ENCODE assay signal across 14 cellular contexts in genomic region chr16:57483725-57484514, GRCh38. TPM values are rescaled to one million over a fixed set of nuclear protein-coding genes. Genes with fewer than 3 reads are reported as not detected.
A peak's percentile ranks its signal among the peaks of the same experiment; 100 is the strongest.
DNase-seq lines count a peak whose midpoint lies in the region; ATAC-seq and TF ChIP-seq lines count a peak whose summit lies in the region.
"Had no signal": no experiment of that assay in that cellular context is flagged by ENCODE, and none has a peak within 500 bp of the region (broad histone marks: within the 10 kb centered on the region; RNA-seq: fewer than 3 reads in every experiment).

No MANE protein-coding gene starts in this region.

- H3K9me3 Mint-ChIP-seq in CD4-positive, alpha-beta memory T cell = no peaks in the 10 kb centered on the region
- H3K9me3 Mint-ChIP-seq: central memory CD8-positive, alpha-beta T cell; natural killer cell had no signal

- ATAC-seq in SK-N-SH treated with all-trans-retinoic acid at 6 μM for 48 hours = no peak
- ATAC-seq in thoracic aorta (ENCODE audit: insufficient number of reproducible peaks, low FRiP score, low read depth) = no peak
- ATAC-seq in HG02610 (IDR thresholded peaks at IDR 0.05; ENCODE audit: unreplicated experiment) = no peak
- ATAC-seq: natural killer cell, right cardiac atrium had no signal

- H3K27me3 Mint-ChIP-seq in CD4-positive, alpha-beta memory T cell = no peaks in the 10 kb centered on the region
- H3K27me3 Mint-ChIP-seq: activated naive CD8-positive, alpha-beta T cell; central memory CD8-positive, alpha-beta T cell had no signal

- H3K27ac ChIP-seq in thoracic aorta = peak overlapping the region; percentile 16 to 92
- H3K27ac ChIP-seq in CD4-positive, alpha-beta memory T cell (ENCODE audit: low read depth, low read length) = no peak overlapping the region
- H3K27ac ChIP-seq: KMS-11 had no signal

- H3K27me3 ChIP-seq in thoracic aorta (replicated peaks; ENCODE audit: insufficient read depth) = no peaks in the 10 kb centered on the region
- H3K27me3 ChIP-seq in CD4-positive, alpha-beta memory T cell (ENCODE audit: insufficient read depth, low read length) = no peaks in the 10 kb centered on the region

- CTCF ChIA-PET in CD4-positive, alpha-beta memory T cell (lab: Charles Lee; ENCODE audit: partially characterized antibody) = interaction anchor here (1.0 to 1.1 kb wide), 2 partner anchors 21 to 36 kb away, joined by 4 to 5 read pairs; partner anchors contain the start of gene POLR2C

- POLR2A ChIA-PET in CD4-positive, alpha-beta memory T cell (lab: Charles Lee; ENCODE audit: partially characterized antibody) = no interaction called here

- H3K27ac Mint-ChIP-seq in CD4-positive, alpha-beta memory T cell = no peak overlapping the region
- H3K27ac Mint-ChIP-seq: activated naive CD8-positive, alpha-beta T cell had no signal

- TF ChIP-seq CTCF in thoracic aorta (IDR thresholded peaks at IDR 0.05) = no peak

- H3K36me3 ChIP-seq in thoracic aorta = no peaks in the 10 kb centered on the region
- H3K36me3 ChIP-seq in CD4-positive, alpha-beta memory T cell (ENCODE audit: insufficient read depth, low read length) = no peaks in the 10 kb centered on the region

- peaks cover 11 to 27% (median 23%) of the 10 kb centered on the region in 4 donors for H3K4me1 Mint-ChIP-seq in CD4-positive, alpha-beta memory T cell

- peaks cover 12 to 58% of the 10 kb centered on the region in 2 donors for H3K4me1 ChIP-seq in thoracic aorta (ENCODE audit: control insufficient read depth in 1 of 2, low read depth in 2 of 2)
- H3K4me1 ChIP-seq in CD4-positive, alpha-beta memory T cell (ENCODE audit: insufficient read depth, low read length) = peaks cover 17% of the 10 kb centered on the region

- DNase-seq in left kidney (ENCODE audit: low read depth, low spot score) = peak; percentile 39
- no peak for DNase-seq in thoracic aorta (ENCODE audit: low spot score)
- no peak for DNase-seq in CD4-positive, alpha-beta memory T cell
- DNase-seq in NK-92 (lab: John Stamatoyannopoulos, UW; ENCODE audit: unreplicated experiment) = no peak
- DNase-seq: activated CD4-positive, CD25-positive, alpha-beta regulatory T cell treated with anti-CD3 and anti-CD28 coated beads, Interleukin-2, amount 50 U/mL, for 72 hours; natural killer cell; NCI-H1436 treated with DMSO at 0.1 percent for 48 hours; stimulated activated naive CD4-positive, alpha-beta T cell had no signal

- no peaks in the 10 kb centered on the region for H3K9me3 ChIP-seq in thoracic aorta
- H3K9me3 ChIP-seq in CD4-positive, alpha-beta memory T cell (ENCODE audit: control insufficient read depth in 1 of 2, low read length in 2 of 2) = no peaks in the 10 kb centered on the region

- no peak overlapping the region for H3K4me3 ChIP-seq in thoracic aorta
- no peak overlapping the region for H3K4me3 ChIP-seq in CD4-positive, alpha-beta memory T cell (ENCODE audit: low read length in 2 of 2)

- H3K36me3 Mint-ChIP-seq in CD4-positive, alpha-beta memory T cell = no peaks in the 10 kb centered on the region
- H3K36me3 Mint-ChIP-seq: activated naive CD8-positive, alpha-beta T cell; natural killer cell had no signal

- peak overlapping the region in 1 of 8 donors; percentile 52 for H3K4me3 Mint-ChIP-seq in CD4-positive, alpha-beta memory T cell
- H3K4me3 Mint-ChIP-seq: activated naive CD8-positive, alpha-beta T cell; central memory CD8-positive, alpha-beta T cell; natural killer cell had no signal

- intact Hi-C loops in CD4-positive, alpha-beta memory T cell (cut with micrococcal nuclease) = no loop called here

TF ChIP-seq in SK-N-SH treated with all-trans-retinoic acid at 6 μM for 48 hours, 23 proteins besides CTCF, POLR2A, EP300 and RAD21:
- no peak for TF ChIP-seq ZNF70 (CRISPR knock-in tag; IDR thresholded peaks at IDR 0.05)
- peak; percentile 26; the same call in 1 of the 2 replicates for TF ChIP-seq TCF4 (CRISPR knock-in tag; IDR thresholded peaks at IDR 0.05; ENCODE audit: borderline replicate concordance)
- 0 out of 2 replicates have a peak, but pooled peaks have one; percentile 44 for TF ChIP-seq TSHZ2 (CRISPR knock-in tag; IDR thresholded peaks at IDR 0.05)
- no peak for TF ChIP-seq CSRNP3 (CRISPR knock-in tag; IDR thresholded peaks at IDR 0.05)
- TF ChIP-seq PATZ1 (CRISPR knock-in tag; IDR thresholded peaks at IDR 0.05; ENCODE audit: borderline replicate concordance) = no peak

RNA-seq across cellular contexts. Expression of gene DOK4, which starts 2.4 kb away (rescaled TPM):
- 10 to 100 TPM; 43.2 to 70.1 TPM for total RNA-seq in thoracic aorta
- 1 to 10 TPM; 2.8 to 3.0 TPM for total RNA-seq in CD4-positive, alpha-beta memory T cell
- polyA plus RNA-seq in CD4-positive, alpha-beta memory T cell = 1 to 10 TPM; 1.7 to 2.7 TPM

RNA-seq across cellular contexts. Expression of gene POLR2C, which starts 21.4 kb away (rescaled TPM):
- 100 to 1,000 TPM; 110 to 130 TPM for total RNA-seq in thoracic aorta
- 10 to 100 TPM; 71.4 to 78.1 TPM for total RNA-seq in CD4-positive, alpha-beta memory T cell
- polyA plus RNA-seq in CD4-positive, alpha-beta memory T cell = 10 to 100 TPM; 35.7 to 58.3 TPM

RNA-seq across cellular contexts. Expression of gene COQ9, which starts 36.6 kb away (rescaled TPM):
- total RNA-seq in thoracic aorta = 10 to 100 TPM; 29.5 to 33.5 TPM
- total RNA-seq in CD4-positive, alpha-beta memory T cell = 10 to 100 TPM; 35.3 to 37.7 TPM
- 10 to 100 TPM; 26.8 to 27.9 TPM for polyA plus RNA-seq in CD4-positive, alpha-beta memory T cell

RNA-seq across cellular contexts. Expression of gene CIAPIN1, which starts 36.7 kb away (rescaled TPM):
- total RNA-seq in thoracic aorta = 10 to 100 TPM; 18.1 to 25.0 TPM
- 10 to 100 TPM; 28.1 to 28.5 TPM for total RNA-seq in CD4-positive, alpha-beta memory T cell
- polyA plus RNA-seq in CD4-positive, alpha-beta memory T cell = 10 to 100 TPM; 45.6 to 65.3 TPM

RNA-seq across cellular contexts. Expression of gene CCDC102A, which starts 52.5 kb away (rescaled TPM):
- 10 to 100 TPM; 26.4 to 43.2 TPM for total RNA-seq in thoracic aorta
- 1 to 10 TPM; 4.7 to 5.4 TPM for total RNA-seq in CD4-positive, alpha-beta memory T cell
- polyA plus RNA-seq in CD4-positive, alpha-beta memory T cell = 1 to 10 TPM; 1.2 to 9.9 TPM

Comparison
In these comparisons a context has a peak if more than half of its experiments do, and no peak if none do; other contexts are left out.
1. RNA of gene DOK4, which starts 2.4 kb away (total RNA-seq): 43.2 to 70.1 TPM in thoracic aorta; 2.8 to 3.0 TPM in CD4-positive, alpha-beta memory T cell; every median in the first group is over 10 times any median in the second.